18 cellular contexts compared by ENCODE assay signal in genomic region chr14:51805541-51805940, GRCh38. TPM values are rescaled to one million over a fixed set of nuclear protein-coding genes. Genes with fewer than 3 reads are reported as not detected.
"Had no signal": no experiment of that assay in that cellular context is flagged by ENCODE, and none has a peak within 500 bp of the region (broad histone marks: within the 10 kb centered on the region; RNA-seq: fewer than 3 reads in every experiment).

No MANE protein-coding gene starts in this region.

- H3K27me3 ChIP-seq: breast epithelium, gastrocnemius medialis, upper lobe of right lung had no signal

- H3K4me3 ChIP-seq: breast epithelium, gastrocnemius medialis, psoas muscle, upper lobe of right lung had no signal

- FAIRE-seq: colon, endothelial cell of umbilical vein had no signal

- H3K27ac ChIP-seq: breast epithelium, gastrocnemius medialis, psoas muscle, upper lobe of right lung had no signal

- DNase-seq: activated CD4-positive, CD25-positive, alpha-beta regulatory T cell treated with anti-CD3 and anti-CD28 coated beads, Interleukin-2, amount 50 U/mL, for 72 hours; activated CD8-positive, alpha-beta memory T cell treated with anti-CD3 and anti-CD28 coated beads, Interleukin-2, amount 50 U/mL, for 4 hours; activated CD8-positive, alpha-beta T cell treated with anti-CD3 and anti-CD28 coated beads for 36 hours; activated gamma-delta T cell treated with Interleukin-2 at 50 U/mL for 16 hours; activated naive CD8-positive, alpha-beta T cell treated with anti-CD3 and anti-CD28 coated beads for 36 hours; activated T-cell treated with anti-CD3 and anti-CD28 coated beads, Interleukin-2, amount 50 U/mL, for 72 hours; gastrocnemius medialis; left ventricle myocardium superior; mesenchymal stem cell; psoas muscle; stimulated activated naive CD4-positive, alpha-beta T cell treated with Interleukin-2 at 50 U/mL for 16 hours; T-helper 2 cell; upper lobe of right lung had no signal

- H3K4me1 ChIP-seq: breast epithelium, gastrocnemius medialis, psoas muscle, upper lobe of right lung had no signal

- H3K36me3 ChIP-seq: breast epithelium, gastrocnemius medialis, upper lobe of right lung had no signal

- ATAC-seq: activated CD8-positive, alpha-beta T cell treated with anti-CD3 and anti-CD28 coated beads for 36 hours; activated T-cell treated with anti-CD3 and anti-CD28 coated beads, Interleukin-2, amount 50 U/mL, for 72 hours; gastrocnemius medialis; left ventricle myocardium superior; natural killer cell treated with Interleukin-12 subunit alpha and Interleukin-12 subunit beta and Interleukin-15 and Interleukin-18, amount 100 ng/mL, for 72 hours; psoas muscle; sciatic nerve; upper lobe of right lung had no signal

- H3K9me3 ChIP-seq: breast epithelium, psoas muscle, upper lobe of right lung had no signal

RNA-seq across cellular contexts. Expression of gene GNG2, which starts 54.9 kb away (rescaled TPM):
- total RNA-seq: endothelial cell of umbilical vein had no signal
- polyA plus RNA-seq: endothelial cell of umbilical vein had no signal
